In the genomic region with DNA sequence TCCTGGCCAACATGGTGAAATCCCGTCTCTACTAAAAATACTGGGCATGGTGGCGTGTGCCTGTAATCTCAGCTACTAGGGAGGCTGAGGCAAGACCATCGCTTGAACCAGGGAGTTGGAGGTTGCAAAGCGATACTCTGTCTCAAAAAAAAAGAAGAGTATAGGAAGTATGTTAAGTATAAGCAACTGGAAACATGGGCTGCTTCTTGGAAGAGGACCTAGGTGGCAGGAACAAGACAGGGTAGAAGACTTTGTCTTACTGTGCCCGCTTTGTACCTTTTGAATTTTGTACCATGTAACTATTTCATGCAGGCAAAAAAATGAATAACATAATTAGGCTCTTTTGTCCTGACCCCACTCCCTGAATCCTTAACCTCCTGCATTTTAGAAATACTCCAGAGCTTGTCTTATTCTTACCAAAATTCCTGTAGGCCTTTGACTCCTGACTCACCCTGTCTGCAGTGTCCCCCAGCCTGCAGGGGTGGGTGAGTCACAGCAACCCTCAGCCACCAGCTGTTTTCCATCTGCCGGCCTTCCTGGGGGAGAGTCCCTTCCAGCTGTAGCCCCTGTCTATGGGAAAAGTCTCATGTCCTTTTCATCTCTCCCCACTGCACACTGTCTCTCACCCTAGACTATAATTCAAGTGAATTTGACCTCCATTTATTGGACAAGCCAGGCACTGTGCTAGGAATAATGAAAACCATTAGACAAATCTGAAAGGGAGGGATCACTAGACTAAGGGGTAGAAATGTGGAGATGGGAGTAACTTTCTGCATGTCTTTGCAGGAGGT, we compare ENCODE assay signal across 9 cellular contexts. TPM values are rescaled to one million over a fixed set of nuclear protein-coding genes. Genes with fewer than 3 reads are reported as not detected.
A peak's percentile ranks its signal among the peaks of the same experiment; 100 is the strongest.
DNase-seq lines count a peak whose midpoint lies in the region; ATAC-seq and TF ChIP-seq lines count a peak whose summit lies in the region.
"Had no signal": no experiment of that assay in that cellular context is flagged by ENCODE, and none has a peak within 500 bp of the region (broad histone marks: within the 10 kb centered on the region; RNA-seq: fewer than 3 reads in every experiment).

No MANE protein-coding gene starts in this region.

- peak; percentile 82 for ATAC-seq in gastroesophageal sphincter

- peaks cover 26% of the 10 kb centered on the region for H3F3A ChIP-seq in smooth muscle cell (ENCODE audit: low read depth)

- TF ChIP-seq CTCF in gastroesophageal sphincter (IDR thresholded peaks at IDR 0.05) (no peak), smooth muscle cell (IDR thresholded peaks at IDR 0.05; ENCODE audit: borderline replicate concordance, insufficient read depth, poor library complexity, severe bottlenecking) (no peak)

- H3K4me3 Mint-ChIP-seq in immature natural killer cell, result no peak overlapping the region

- peak overlapping the region; percentile 44 for H3K4me2 ChIP-seq in smooth muscle cell

- no peaks in the 10 kb centered on the region for H3K79me2 ChIP-seq in smooth muscle cell (ENCODE audit: low read depth)

- H3K27me3 ChIP-seq in SJCRH30 (no peaks in the 10 kb centered on the region), gastroesophageal sphincter (no peaks in the 10 kb centered on the region), smooth muscle cell (ENCODE audit: low read depth) (no peaks in the 10 kb centered on the region)
- H3K27me3 ChIP-seq: dorsolateral prefrontal cortex had no signal

- H3K9me3 ChIP-seq in SJCRH30 (replicated peaks) (no peaks in the 10 kb centered on the region), gastroesophageal sphincter (no peaks in the 10 kb centered on the region), smooth muscle cell (replicated peaks; ENCODE audit: low read depth) (no peaks in the 10 kb centered on the region)

- no peaks in the 10 kb centered on the region for H4K20me1 ChIP-seq in smooth muscle cell (ENCODE audit: low read depth)

- H3K36me3 Mint-ChIP-seq in immature natural killer cell, result peaks cover 0 to 5% (median 0%) of the 10 kb centered on the region in 3 donors

- H3K27ac ChIP-seq in SJCRH30 (peak overlapping the region; percentile 72), gastroesophageal sphincter (peak overlapping the region in 1 of 4 donors; percentile 39), smooth muscle cell (ENCODE audit: low read depth) (peak overlapping the region; percentile 90)
- H3K27ac ChIP-seq: dorsolateral prefrontal cortex had no signal

- no peak overlapping the region for H3K4me3 ChIP-seq in SJCRH30
- H3K4me3 ChIP-seq in gastroesophageal sphincter, result no peak overlapping the region
- H3K4me3 ChIP-seq in smooth muscle cell, result no peak overlapping the region
- H3K4me3 ChIP-seq: dorsolateral prefrontal cortex had no signal

- H3K9me3 Mint-ChIP-seq in immature natural killer cell, result no peaks in the 10 kb centered on the region

- H3K36me3 ChIP-seq in SJCRH30 (no peaks in the 10 kb centered on the region), gastroesophageal sphincter (no peaks in the 10 kb centered on the region), smooth muscle cell (ENCODE audit: low read depth) (no peaks in the 10 kb centered on the region)

- H2AFZ ChIP-seq in smooth muscle cell (ENCODE audit: low read depth), result no peak overlapping the region

- DNase-seq in NCI-H2171 treated with DMSO at 0.1 percent for 48 hours (lab: John Stamatoyannopoulos, UW), result peak; percentile 38
- DNase-seq in NCI-H2171 (lab: John Stamatoyannopoulos, UW), result no peak
- DNase-seq in SJCRH30, result peak; percentile 89
- peak; percentile 29 for DNase-seq in smooth muscle cell (lab: John Stamatoyannopoulos, UW; ENCODE audit: unreplicated experiment)
- no peak for DNase-seq in NCI-H524 treated with DMSO at 0.1 percent for 48 hours (lab: John Stamatoyannopoulos, UW)
- no peak for DNase-seq in immature natural killer cell
- DNase-seq in anterior cingulate cortex (lab: John Stamatoyannopoulos, UW), result no peak
- DNase-seq: dorsolateral prefrontal cortex had no signal

- WGBS in gastroesophageal sphincter (ENCODE audit: low coverage in 1 of 2), 2 donors, result 50 to 84% methylated on average over 1 to 5 of the region's 6 CpGs
- 62% methylated on average over 6 of the region's 6 CpGs for WGBS in smooth muscle cell (ENCODE audit: low lambda C conversion rate)

- peak overlapping the region in 2 of 6 donors; percentile 10 to 70 for H3K27ac Mint-ChIP-seq in immature natural killer cell

- no peak for TF ChIP-seq POLR2A in gastroesophageal sphincter (IDR thresholded peaks at IDR 0.05)

- peak overlapping the region; percentile 28 for H3K9ac ChIP-seq in smooth muscle cell (ENCODE audit: low read depth)

- no peak for TF ChIP-seq EP300 in gastroesophageal sphincter (IDR thresholded peaks at IDR 0.05)

- H3K4me1 ChIP-seq in SJCRH30 (peaks cover 58% of the 10 kb centered on the region), gastroesophageal sphincter (peaks cover 0 to 8% (median 1%) of the 10 kb centered on the region in 3 donors), smooth muscle cell (ENCODE audit: low read depth) (peaks cover 8% of the 10 kb centered on the region)

- peaks cover 24 to 29% of the 10 kb centered on the region in 2 donors for H3K4me1 Mint-ChIP-seq in immature natural killer cell

- peaks cover 3 to 9% (median 4%) of the 10 kb centered on the region in 3 donors for H3K27me3 Mint-ChIP-seq in immature natural killer cell (ENCODE audit: low read depth in 3 of 3)

RNA-seq across cellular contexts. Expression of a gene that starts 41.8 kb away (rescaled TPM):
- total RNA-seq in SJCRH30 (2014; rRNA removed; shearing (Covaris generic)), result 45.6 and 53.6 TPM in 2 replicates
- 10 to 100 TPM; 36.4 to 78.3 (median 63.4) TPM for total RNA-seq in gastroesophageal sphincter
- total RNA-seq in smooth muscle cell, result 15.1 and 17.0 TPM in 2 replicates
- polyA plus RNA-seq in smooth muscle cell, result 86.9 and 97.0 TPM in 2 replicates
- polyA plus RNA-seq in immature natural killer cell, result 100 to 1,000 TPM; 134 to 239 (median 178) TPM

RNA-seq across cellular contexts. Expression of a gene that starts 51.9 kb away (rescaled TPM):
- total RNA-seq in SJCRH30 (2014; rRNA removed; shearing (Covaris generic)), result 151 TPM in 2 replicates
- total RNA-seq in gastroesophageal sphincter (100 to 1,000 TPM; 304 to 366 (median 322) TPM), smooth muscle cell (350 and 378 TPM in 2 replicates)
- polyA plus RNA-seq in smooth muscle cell (361 and 382 TPM in 2 replicates), immature natural killer cell (100 to 1,000 TPM in 1 of 3 donors, 10 to 100 TPM in 1, 1 to 10 TPM in 1; 8.7 to 355 (median 40.2) TPM)

Comparison
In these comparisons a context has a peak if more than half of its experiments do, and no peak if none do; other contexts are left out.
1. DNase-seq: peak in NCI-H2171 treated with DMSO at 0.1 percent for 48 hours (single experiment), SJCRH30 (2 of 2) and smooth muscle cell (single experiment); none in NCI-H2171 (single experiment), NCI-H524 treated with DMSO at 0.1 percent for 48 hours (single experiment), immature natural killer cell (0 of 3) and anterior cingulate cortex (0 of 58).